16 cellular contexts compared by ENCODE assay signal in the genomic region with DNA sequence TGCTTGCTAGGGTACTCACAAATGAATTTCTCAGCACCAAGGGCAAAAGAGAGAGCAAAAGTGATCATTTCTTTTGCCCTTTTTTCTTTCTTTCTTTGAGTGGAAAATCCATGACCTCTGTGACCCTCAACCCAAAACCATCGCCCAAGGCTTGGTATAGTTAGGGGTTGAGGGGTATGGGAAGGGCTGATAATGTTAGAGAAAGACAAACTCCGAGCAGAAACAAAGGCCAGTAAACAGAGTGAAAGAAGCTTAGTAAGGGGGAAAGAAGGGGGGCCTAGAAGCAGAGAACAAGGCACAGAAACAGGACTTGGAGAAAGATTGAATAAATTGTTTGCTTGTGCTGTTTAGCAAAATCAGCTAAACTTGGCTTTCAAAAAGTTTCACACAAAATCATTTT.
"Had no signal": no experiment of that assay in that cellular context is flagged by ENCODE, and none has a peak within 500 bp of the region (broad histone marks: within the 10 kb centered on the region; RNA-seq: fewer than 3 reads in every experiment).

No MANE protein-coding gene starts in this region.

- H3K4me1 Mint-ChIP-seq: activated CD4-positive, alpha-beta T cell treated with anti-CD3 and anti-CD28 coated beads, Interleukin-2, amount 10 ng/mL, durations not matched to agents 7 days and 5 days; naive B cell had no signal

- H3K4me1 ChIP-seq: ascending aorta, lower lobe of right lung, tibial artery had no signal

- ATAC-seq: lower lobe of right lung had no signal

- H3K36me3 ChIP-seq: ascending aorta, lower lobe of right lung, tibial artery had no signal

- H3K4me3 Mint-ChIP-seq: activated CD4-positive, alpha-beta T cell treated with anti-CD3 and anti-CD28 coated beads, Interleukin-2, amount 10 ng/mL, durations not matched to agents 7 days and 5 days; dendritic cell treated with granulocyte-macrophage colony-stimulating factor and Interleukin-4, amounts not matched to agents 40 ng/mL and 50 ng/mL, for 4 days; naive B cell; T-helper 1 cell treated with Interleukin-12 subunit alpha and Interleukin-12 subunit beta and Interleukin-4 antibody, amounts not matched to agents 30 μg/mL and 1 μg/mL, for 36 hours had no signal

- H3K36me3 Mint-ChIP-seq: naive B cell had no signal

- DNase-seq: activated CD4-positive, alpha-beta T cell treated with anti-CD3 and anti-CD28 coated beads, Interleukin-2, amount 10 ng/mL, durations not matched to agents 7 days and 5 days; activated CD8-positive, alpha-beta memory T cell treated with anti-CD3 and anti-CD28 coated beads, Interleukin-2, amount 50 U/mL, for 48 hours; activated effector memory CD4-positive, alpha-beta T cell treated with Interleukin-2 at 50 U/mL for 16 hours; activated naive CD4-positive, alpha-beta T cell treated with anti-CD3 and anti-CD28 coated beads, Interleukin-2, amount 50 U/mL, for 16 hours; activated T-cell treated with anti-CD3 and anti-CD28 coated beads, Interleukin-2, amount 50 U/mL, for 48 hours; effector memory CD4-positive, alpha-beta T cell; lower lobe of right lung; midbrain; naive B cell; stimulated activated CD4-positive, alpha-beta T cell treated with anti-CD3 and anti-CD28 coated beads, Interleukin-12 subunit alpha, Interleukin-12 subunit beta, amount 100 ng/mL, for 4 hours; stimulated activated CD4-positive, alpha-beta T cell treated with anti-CD3 and anti-CD28 coated beads, Interleukin-1b, Interleukin-23, amount 100 ng/mL, for 48 hours; stimulated activated naive CD4-positive, alpha-beta T cell treated with Interleukin-2 at 50 U/mL for 16 hours; tibial artery had no signal

- H3K27ac Mint-ChIP-seq: activated CD4-positive, alpha-beta T cell treated with anti-CD3 and anti-CD28 coated beads, Interleukin-2, amount 10 ng/mL, durations not matched to agents 7 days and 5 days; dendritic cell treated with granulocyte-macrophage colony-stimulating factor and Interleukin-4, amounts not matched to agents 40 ng/mL and 50 ng/mL, for 4 days; naive B cell; T-helper 1 cell treated with Interleukin-12 subunit alpha and Interleukin-12 subunit beta and Interleukin-4 antibody, amounts not matched to agents 30 μg/mL and 1 μg/mL, for 36 hours had no signal

- H3K9me3 Mint-ChIP-seq: activated CD4-positive, alpha-beta T cell treated with anti-CD3 and anti-CD28 coated beads, Interleukin-2, amount 10 ng/mL, durations not matched to agents 7 days and 5 days; dendritic cell treated with granulocyte-macrophage colony-stimulating factor and Interleukin-4, amounts not matched to agents 40 ng/mL and 50 ng/mL, for 4 days; T-helper 1 cell treated with Interleukin-12 subunit alpha and Interleukin-12 subunit beta and Interleukin-4 antibody, amounts not matched to agents 30 μg/mL and 1 μg/mL, for 36 hours had no signal

- H3K27me3 Mint-ChIP-seq: activated CD4-positive, alpha-beta T cell treated with anti-CD3 and anti-CD28 coated beads, Interleukin-2, amount 10 ng/mL, durations not matched to agents 7 days and 5 days; dendritic cell treated with granulocyte-macrophage colony-stimulating factor and Interleukin-4, amounts not matched to agents 40 ng/mL and 50 ng/mL, for 4 days had no signal

- H3K4me3 ChIP-seq: ascending aorta, lower lobe of right lung, tibial artery had no signal

- H3K27me3 ChIP-seq: ascending aorta, tibial artery had no signal

- H3K27ac ChIP-seq: ascending aorta, lower lobe of right lung, tibial artery had no signal

- H3K9me3 ChIP-seq: ascending aorta, lower lobe of right lung, tibial artery had no signal
